ENCODE assay signal across 28 cellular contexts in genomic region chr13:28252547-28252946, GRCh38.
"Had no signal": no experiment of that assay in that cellular context is flagged by ENCODE, and none has a peak within 500 bp of the region (broad histone marks: within the 10 kb centered on the region; RNA-seq: fewer than 3 reads in every experiment).

No MANE protein-coding gene starts in this region.

- H3K9me3 ChIP-seq: body of pancreas, colonic mucosa, gastrocnemius medialis had no signal

- H3K27me3 ChIP-seq: body of pancreas, colonic mucosa, gastrocnemius medialis, heart right ventricle had no signal

- H3K9me3 Mint-ChIP-seq: activated CD4-positive, alpha-beta memory T cell treated with anti-CD3 and anti-CD28 coated beads, Interleukin-2, amount 10 ng/mL, durations not matched to agents 7 days and 5 days; activated CD4-positive, alpha-beta T cell treated with anti-CD3 and anti-CD28 coated beads, Interleukin-2, amount 10 ng/mL, durations not matched to agents 7 days and 5 days; activated T-cell treated with anti-CD3 and anti-CD28 coated beads, Interleukin-2, amount 50 U/mL, for 24 hours; activated T-cell treated with anti-CD3 and anti-CD28 coated beads, Interleukin-2, amount 50 U/mL, for 72 hours had no signal

- H3K27ac Mint-ChIP-seq: activated CD4-positive, alpha-beta memory T cell treated with anti-CD3 and anti-CD28 coated beads, Interleukin-2, amount 10 ng/mL, durations not matched to agents 7 days and 5 days; activated CD4-positive, alpha-beta T cell treated with anti-CD3 and anti-CD28 coated beads, Interleukin-2, amount 10 ng/mL, durations not matched to agents 7 days and 5 days; activated naive CD8-positive, alpha-beta T cell; activated T-cell treated with anti-CD3 and anti-CD28 coated beads, Interleukin-2, amount 50 U/mL, for 24 hours; activated T-cell treated with anti-CD3 and anti-CD28 coated beads, Interleukin-2, amount 50 U/mL, for 72 hours; WTC11 had no signal

- H3K27ac ChIP-seq: body of pancreas, colonic mucosa, gastrocnemius medialis, VCaP had no signal

- H3K4me3 Mint-ChIP-seq: activated CD4-positive, alpha-beta memory T cell treated with anti-CD3 and anti-CD28 coated beads, Interleukin-2, amount 10 ng/mL, durations not matched to agents 7 days and 5 days; activated CD4-positive, alpha-beta T cell treated with anti-CD3 and anti-CD28 coated beads, Interleukin-2, amount 10 ng/mL, durations not matched to agents 7 days and 5 days; activated naive CD8-positive, alpha-beta T cell; activated T-cell treated with anti-CD3 and anti-CD28 coated beads, Interleukin-2, amount 50 U/mL, for 24 hours; activated T-cell treated with anti-CD3 and anti-CD28 coated beads, Interleukin-2, amount 50 U/mL, for 72 hours; WTC11 had no signal

- DNase-seq: activated CD4-positive, alpha-beta memory T cell treated with anti-CD3 and anti-CD28 coated beads, Interleukin-2, amount 10 ng/mL, durations not matched to agents 7 days and 5 days; activated CD4-positive, alpha-beta T cell treated with anti-CD3 and anti-CD28 coated beads for 1 hour; activated CD4-positive, alpha-beta T cell treated with anti-CD3 and anti-CD28 coated beads for 4 hours; activated CD4-positive, alpha-beta T cell treated with anti-CD3 and anti-CD28 coated beads, Interleukin-2, amount 10 ng/mL, durations not matched to agents 7 days and 5 days; activated CD4-positive, alpha-beta T cell treated with anti-CD3 and anti-CD28 coated beads, Interleukin-2, amount 50 U/mL, for 4 hours; activated CD8-positive, alpha-beta memory T cell treated with anti-CD3 and anti-CD28 coated beads, Interleukin-2, amount 50 U/mL, for 48 hours; activated effector memory CD4-positive, alpha-beta T cell treated with Interleukin-2 at 50 U/mL for 16 hours; activated gamma-delta T cell treated with Interleukin-2 at 50 U/mL for 16 hours; activated naive CD4-positive, alpha-beta T cell treated with anti-CD3 and anti-CD28 coated beads, Interleukin-2, amount 50 U/mL, for 16 hours; activated naive CD4-positive, alpha-beta T cell treated with Interleukin-2 at 50 U/mL for 16 hours; activated T-cell treated with anti-CD3 and anti-CD28 coated beads for 4 hours; activated T-cell treated with anti-CD3 and anti-CD28 coated beads, Interleukin-2, amount 50 U/mL, for 24 hours; activated T-cell treated with anti-CD3 and anti-CD28 coated beads, Interleukin-2, amount 50 U/mL, for 72 hours; amygdala; aorta; body of pancreas; caudate nucleus; colonic mucosa; effector CD8-positive, alpha-beta T cell; foreskin fibroblast; gastrocnemius medialis; glutamatergic neuron; heart right ventricle; T-helper 2 cell had no signal

- H3K27me3 Mint-ChIP-seq: activated CD4-positive, alpha-beta memory T cell treated with anti-CD3 and anti-CD28 coated beads, Interleukin-2, amount 10 ng/mL, durations not matched to agents 7 days and 5 days; activated CD4-positive, alpha-beta T cell treated with anti-CD3 and anti-CD28 coated beads, Interleukin-2, amount 10 ng/mL, durations not matched to agents 7 days and 5 days; activated naive CD8-positive, alpha-beta T cell; activated T-cell treated with anti-CD3 and anti-CD28 coated beads, Interleukin-2, amount 50 U/mL, for 24 hours had no signal

- ATAC-seq: activated T-cell treated with anti-CD3 and anti-CD28 coated beads, Interleukin-2, amount 50 U/mL, for 72 hours; body of pancreas; esophagus mucosa; gastrocnemius medialis; heart right ventricle; WTC11 had no signal
